9 cellular contexts compared by ENCODE assay signal in genomic region chr6:31498748-31499147, GRCh38. TPM values are rescaled to one million over a fixed set of nuclear protein-coding genes. Genes with fewer than 3 reads are reported as not detected.
DNase-seq lines count a peak whose midpoint lies in the region; ATAC-seq and TF ChIP-seq lines count a peak whose summit lies in the region.
"Had no signal": no experiment of that assay in that cellular context is flagged by ENCODE, and none has a peak within 500 bp of the region (broad histone marks: within the 10 kb centered on the region; RNA-seq: fewer than 3 reads in every experiment).

No MANE protein-coding gene starts in this region.

- TF ChIP-seq POLR2A in suprapubic skin (IDR thresholded peaks at IDR 0.05) = no peak

- DNase-seq in activated naive CD4-positive, alpha-beta T cell treated with anti-CD3 and anti-CD28 coated beads, Interleukin-2, amount 10 ng/mL, durations not matched to agents 7 days and 5 days = no peak
- no peak for DNase-seq in activated naive CD4-positive, alpha-beta T cell (lab: John Stamatoyannopoulos, UW)
- no peak for DNase-seq in activated naive CD4-positive, alpha-beta T cell treated with anti-CD3 and anti-CD28 coated beads, Interleukin-2, amount 50 U/mL, for 72 hours (ENCODE audit: low spot score in 2 of 2)
- DNase-seq in suprapubic skin (ENCODE audit: low spot score in 2 of 2) = no peak
- DNase-seq in DMS79 (lab: John Stamatoyannopoulos, UW) = no peak
- DNase-seq in GOT3 (lab: John Stamatoyannopoulos, UW) = no peak

- CTCF ChIA-PET in activated naive CD4-positive, alpha-beta T cell treated with anti-CD3 and anti-CD28 coated beads, Interleukin-2, amount 10 ng/mL, durations not matched to agents 7 days and 5 days (lab: Charles Lee) = interaction anchor here (1.5 kb wide), 1 partner anchor 100 kb away, joined by 5 read pairs; no protein-coding TSS in a partner anchor

- no peaks in the 10 kb centered on the region for H3K4me1 ChIP-seq in iPS-15b (ENCODE audit: control insufficient read depth, insufficient read depth, low read length)
- peaks cover 29% of the 10 kb centered on the region for H3K4me1 ChIP-seq in suprapubic skin

- H3K9me3 ChIP-seq in iPS-15b (ENCODE audit: control insufficient read depth, insufficient read depth, low read length) (no peaks in the 10 kb centered on the region), suprapubic skin (no peaks in the 10 kb centered on the region)

- H3K9ac ChIP-seq in iPS-15b (ENCODE audit: low read depth, low read length) = peak overlapping the region; percentile 54

- H3K27me3 Mint-ChIP-seq in activated naive CD4-positive, alpha-beta T cell treated with anti-CD3 and anti-CD28 coated beads, Interleukin-2, amount 10 ng/mL, durations not matched to agents 7 days and 5 days = no peaks in the 10 kb centered on the region

- no peak for TF ChIP-seq EP300 in suprapubic skin (IDR thresholded peaks at IDR 0.05)

- peaks cover 36% of the 10 kb centered on the region for H3K36me3 Mint-ChIP-seq in activated naive CD4-positive, alpha-beta T cell treated with anti-CD3 and anti-CD28 coated beads, Interleukin-2, amount 10 ng/mL, durations not matched to agents 7 days and 5 days
- H3K36me3 Mint-ChIP-seq in activated naive CD4-positive, alpha-beta T cell treated with anti-CD3 and anti-CD28 coated beads, Interleukin-2, amount 50 U/mL, for 72 hours = peaks cover 19 to 20% of the 10 kb centered on the region in 2 donors

- no peak for ATAC-seq in activated naive CD4-positive, alpha-beta T cell treated with anti-CD3 and anti-CD28 coated beads, Interleukin-2, amount 50 U/mL, for 72 hours
- no peak for ATAC-seq in HG02571 (IDR thresholded peaks at IDR 0.05; ENCODE audit: unreplicated experiment)

- peaks cover 78% of the 10 kb centered on the region for H3K4me1 Mint-ChIP-seq in activated naive CD4-positive, alpha-beta T cell treated with anti-CD3 and anti-CD28 coated beads, Interleukin-2, amount 10 ng/mL, durations not matched to agents 7 days and 5 days

- H3K4me3 ChIP-seq in iPS-15b (ENCODE audit: low read depth, low read length) (peak overlapping the region; percentile 72), suprapubic skin (peak overlapping the region; percentile 68)

- WGBS in suprapubic skin = 29% methylated on average over 21 of the region's 21 CpGs

- no peak for TF ChIP-seq CTCF in suprapubic skin (IDR thresholded peaks at IDR 0.05)

- peaks cover 37% of the 10 kb centered on the region for H3K27me3 ChIP-seq in iPS-15b (ENCODE audit: control insufficient read depth, insufficient read depth, low read length)
- H3K27me3 ChIP-seq in suprapubic skin = peaks cover 10% of the 10 kb centered on the region

- no peak overlapping the region for H3K27ac ChIP-seq in suprapubic skin

- H3K36me3 ChIP-seq in iPS-15b (ENCODE audit: control insufficient read depth, insufficient read depth, low read length) (no peaks in the 10 kb centered on the region), suprapubic skin (no peaks in the 10 kb centered on the region)

- peak overlapping the region; percentile 87 for H3K27ac Mint-ChIP-seq in activated naive CD4-positive, alpha-beta T cell treated with anti-CD3 and anti-CD28 coated beads, Interleukin-2, amount 10 ng/mL, durations not matched to agents 7 days and 5 days
- peak overlapping the region; percentile 78 to 85 for H3K27ac Mint-ChIP-seq in activated naive CD4-positive, alpha-beta T cell treated with anti-CD3 and anti-CD28 coated beads, Interleukin-2, amount 50 U/mL, for 72 hours

- no peaks in the 10 kb centered on the region for H3K9me3 Mint-ChIP-seq in activated naive CD4-positive, alpha-beta T cell treated with anti-CD3 and anti-CD28 coated beads, Interleukin-2, amount 10 ng/mL, durations not matched to agents 7 days and 5 days
- H3K9me3 Mint-ChIP-seq in activated naive CD4-positive, alpha-beta T cell treated with anti-CD3 and anti-CD28 coated beads, Interleukin-2, amount 50 U/mL, for 72 hours = no peaks in the 10 kb centered on the region

- H3K4me3 Mint-ChIP-seq in activated naive CD4-positive, alpha-beta T cell treated with anti-CD3 and anti-CD28 coated beads, Interleukin-2, amount 10 ng/mL, durations not matched to agents 7 days and 5 days = peak overlapping the region; percentile 81

RNA-seq across cellular contexts. Expression of gene MICB, which starts 0.8 kb away (rescaled TPM):
- 10 to 100 TPM; 20.3 to 35.2 TPM for total RNA-seq in activated naive CD4-positive, alpha-beta T cell treated with anti-CD3 and anti-CD28 coated beads, Interleukin-2, amount 50 U/mL, for 72 hours
- 1 to 10 TPM in 3 of 4 donors, under 1 TPM in 1; 0.26 to 2.4 (median 2.1) TPM for total RNA-seq in suprapubic skin

RNA-seq across cellular contexts. Expression of gene MCCD1, which starts 30.0 kb away (rescaled TPM):
- total RNA-seq in activated naive CD4-positive, alpha-beta T cell treated with anti-CD3 and anti-CD28 coated beads, Interleukin-2, amount 50 U/mL, for 72 hours = not detected
- total RNA-seq in suprapubic skin = not detected
- total RNA-seq: SK-MEL-5 had no signal

RNA-seq across cellular contexts. Expression of gene DDX39B, which starts 43.1 kb away (rescaled TPM):
- total RNA-seq in activated naive CD4-positive, alpha-beta T cell treated with anti-CD3 and anti-CD28 coated beads, Interleukin-2, amount 50 U/mL, for 72 hours = 100 to 1,000 TPM; 569 to 658 TPM
- 100 to 1,000 TPM; 254 to 449 (median 281) TPM for total RNA-seq in suprapubic skin

RNA-seq across cellular contexts. Expression of gene ATP6V1G2, which starts 47.7 kb away (rescaled TPM):
- 1 to 10 TPM; 4.1 to 7.4 TPM for total RNA-seq in activated naive CD4-positive, alpha-beta T cell treated with anti-CD3 and anti-CD28 coated beads, Interleukin-2, amount 50 U/mL, for 72 hours
- 1 to 10 TPM in 2 of 4 donors, under 1 TPM in 1, not detected in 1; 0.64 to 1.6 (median 1.4) TPM for total RNA-seq in suprapubic skin

RNA-seq across cellular contexts. Expression of gene NFKBIL1, which starts 48.7 kb away (rescaled TPM):
- total RNA-seq in activated naive CD4-positive, alpha-beta T cell treated with anti-CD3 and anti-CD28 coated beads, Interleukin-2, amount 50 U/mL, for 72 hours = 10 to 100 TPM; 19.4 to 39.7 TPM
- total RNA-seq in suprapubic skin = 10 to 100 TPM; 23.6 to 29.5 (median 25.7) TPM

Comparison
In these comparisons a context has a peak if more than half of its experiments do, and no peak if none do; other contexts are left out.
1. RNA of gene MICB, which starts 0.8 kb away (total RNA-seq): 20.3 to 35.2 TPM in activated naive CD4-positive, alpha-beta T cell treated with anti-CD3 and anti-CD28 coated beads, Interleukin-2, amount 50 U/mL, for 72 hours; 0.26 to 2.4 TPM in suprapubic skin; every median in the first group is over 4 times any median in the second.